10 cellular contexts compared by ENCODE assay signal in genomic region chr18:27599202-27599829, GRCh38.
DNase-seq lines count a peak whose midpoint lies in the region; ATAC-seq, FAIRE-seq and TF ChIP-seq lines count a peak whose summit lies in the region.
"Had no signal": no experiment of that assay in that cellular context is flagged by ENCODE, and none has a peak within 500 bp of the region (broad histone marks: within the 10 kb centered on the region; RNA-seq: fewer than 3 reads in every experiment).

No MANE protein-coding gene starts in this region.

- H2AFZ ChIP-seq in mammary epithelial cell (ENCODE audit: low read depth, low read length) (no peak overlapping the region), HepG2 (ENCODE audit: low read length) (no peak overlapping the region)

- ATAC-seq in GM19372 (IDR thresholded peaks at IDR 0.05; ENCODE audit: low read depth, unreplicated experiment) = peak; percentile 84
- ATAC-seq in HG03521 (IDR thresholded peaks at IDR 0.05; ENCODE audit: unreplicated experiment) = peak; percentile 65
- peak; percentile 75 for ATAC-seq in HepG2
- peak in 1 of 2 donors; percentile 77 for ATAC-seq in upper lobe of left lung (ENCODE audit: low FRiP score in 2 of 2)

- in situ Hi-C loops in mammary epithelial cell (cut with MboI; ENCODE audit: low sequenced_read_pairs in 2 of 2) = loop anchor here in 1 of 2 donors (5.0 kb wide), 1 partner anchor 237 kb away; no protein-coding TSS in a partner anchor
- in situ Hi-C loops in HepG2 (cut with HindIII; ENCODE audit: extremely low pct_ligation_motif_present, low pct_unique_long_range_greater_than_20kb) = loop anchor here (5.0 kb wide), 1 partner anchor 242 kb away; no protein-coding TSS in a partner anchor

- no TSS peak for BruUV-seq in mammary epithelial cell (replicated peaks; lab: Mats Ljungman, UMichigan)
- BruUV-seq in HepG2 (replicated peaks; lab: Mats Ljungman, UMichigan) = no TSS peak

- FAIRE-seq in HepG2 (lab: Jason Lieb, UNC) = peak; percentile 79
- FAIRE-seq: A204.1 had no signal

- H3K79me2 ChIP-seq in mammary epithelial cell (ENCODE audit: insufficient read depth, low read length) = no peaks in the 10 kb centered on the region
- H3K79me2 ChIP-seq in HepG2 (ENCODE audit: insufficient read depth, low read length) = no peaks in the 10 kb centered on the region

- CTCF ChIA-PET in mammary epithelial cell (lab: Charles Lee; ENCODE audit: low non-redundant PET) (interaction anchor here (0.7 to 0.8 kb wide), 2 partner anchors 29 to 581 kb away, joined by 3 read pairs; no protein-coding TSS in a partner anchor), HepG2 (lab: Yijun Ruan, JAX; ENCODE audit: low intra/inter-chr PET ratio, low total read pairs) (interaction anchor here (1.1 to 1.7 kb wide), 5 partner anchors 235 to 977 kb away, joined by 3 to 10 read pairs (median 5); no protein-coding TSS in a partner anchor)

- H3K4me2 ChIP-seq in mammary epithelial cell (ENCODE audit: insufficient read depth, low read depth, low read length) (no peak overlapping the region), HepG2 (ENCODE audit: low read depth, low read length) (no peak overlapping the region)

- H3K27ac ChIP-seq in mammary epithelial cell (ENCODE audit: insufficient read depth, low read depth, low read length) (no peak overlapping the region), HepG2 (ENCODE audit: extremely low read length, insufficient read depth, low read length) (no peak overlapping the region), upper lobe of left lung (no peak overlapping the region)

- TF ChIP-seq EP300 in HepG2 (IDR thresholded peaks at IDR 0.05; ENCODE audit: low read depth in 2 of 2, low read length in 2 of 2) (no peak), HepG2 (CRISPR knock-in tag; IDR thresholded peaks at IDR 0.05; ENCODE audit: borderline replicate concordance) (no peak), upper lobe of left lung (IDR thresholded peaks at IDR 0.05) (no peak)

- H3K4me1 ChIP-seq in mammary epithelial cell (ENCODE audit: insufficient read depth, low read length) = no peaks in the 10 kb centered on the region
- H3K4me1 ChIP-seq in HepG2 (ENCODE audit: insufficient read depth, low read length) = no peaks in the 10 kb centered on the region
- H3K4me1 ChIP-seq in upper lobe of left lung = no peaks in the 10 kb centered on the region

- dilution Hi-C loops in mammary epithelial cell (cut with HindIII; ENCODE audit: low sequenced_read_pairs) = no loop called here

- peak; percentile 96 to 99 for TF ChIP-seq CTCF in mammary epithelial cell (conservative IDR thresholded peaks at IDR 0.05 in 1 of 2, IDR thresholded peaks at IDR 0.05 in 1 of 2; ENCODE audit: extremely low read depth in 1 of 2, insufficient read depth in 1 of 2, low read depth in 1 of 2, low read length in 2 of 2)
- TF ChIP-seq CTCF in HepG2 (CRISPR knock-in tag; IDR thresholded peaks at IDR 0.05) = peak; percentile 84
- TF ChIP-seq CTCF in upper lobe of left lung (IDR thresholded peaks at IDR 0.05) = peak in 5 of 6 experiments; percentile 57 to 75 (median 59)

- POLR2A ChIA-PET in HepG2 (lab: Yijun Ruan, JAX) = no interaction called here

- peak; percentile 67 for DNase-seq in DMS 273 (lab: John Stamatoyannopoulos, UW; ENCODE audit: unreplicated experiment)
- no peak for DNase-seq in DMS 273 treated with DMSO at 0.1 percent for 48 hours (lab: John Stamatoyannopoulos, UW)
- peak; percentile 29 for DNase-seq in NCI-H774 (lab: John Stamatoyannopoulos, UW)
- peak; percentile 41 for DNase-seq in mammary epithelial cell
- DNase-seq in HepG2 (ENCODE audit: low spot score) = peak; percentile 40
- DNase-seq in upper lobe of left lung = no peak
- DNase-seq: activated naive CD8-positive, alpha-beta T cell treated with anti-CD3 and anti-CD28 coated beads, Interleukin-2, amount 10 ng/mL, durations not matched to agents 7 days and 5 days had no signal

- 94% methylated on average over 1 of the region's 1 CpG for WGBS in mammary epithelial cell (ENCODE audit: low coverage, missing lambda C conversion rate)
- WGBS in HepG2 (ENCODE audit: low lambda C conversion rate) = 0% methylated on average over 1 of the region's 1 CpG
- WGBS in upper lobe of left lung, 2 donors = 71 to 83% methylated on average over 1 of the region's 1 CpG

- intact Hi-C loops in mammary epithelial cell (cut with micrococcal nuclease) (loop anchor here (1.0 to 2.0 kb wide), 3 partner anchors 235 to 787 kb away; no protein-coding TSS in a partner anchor), HepG2 (cut with micrococcal nuclease; ENCODE audit: unreplicated experiment) (loop anchor here (1.0 kb wide), 2 partner anchors 235 to 581 kb away; no protein-coding TSS in a partner anchor)

- H4K20me1 ChIP-seq in mammary epithelial cell (ENCODE audit: insufficient read depth, low read length) = no peaks in the 10 kb centered on the region
- H4K20me1 ChIP-seq in HepG2 (ENCODE audit: insufficient read depth, low read length) = no peaks in the 10 kb centered on the region

- TF ChIP-seq POLR2A in HepG2 (IDR thresholded peaks at IDR 0.05; ENCODE audit: insufficient read depth in 1 of 2, low read depth in 2 of 2, low read length in 2 of 2) = no peak
- no peak for TF ChIP-seq POLR2A in upper lobe of left lung (IDR thresholded peaks at IDR 0.05)

- H3K9me3 ChIP-seq in mammary epithelial cell (replicated peaks; ENCODE audit: insufficient read depth, low read length) (no peaks in the 10 kb centered on the region), HepG2 (ENCODE audit: low read length) (no peaks in the 10 kb centered on the region), upper lobe of left lung (no peaks in the 10 kb centered on the region)

- peak; percentile 47; the same call in 1 of the 2 replicates for TF ChIP-seq RAD21 in HepG2 (CRISPR knock-in tag; IDR thresholded peaks at IDR 0.05)

- no peaks in the 10 kb centered on the region for H3K27me3 ChIP-seq in mammary epithelial cell (ENCODE audit: insufficient read depth, low read length)
- no peaks in the 10 kb centered on the region for H3K27me3 ChIP-seq in HepG2 (ENCODE audit: control insufficient read depth in 1 of 2, insufficient read depth in 2 of 2, low read length in 2 of 2)
- no peaks in the 10 kb centered on the region for H3K27me3 ChIP-seq in upper lobe of left lung

- H3K9ac ChIP-seq in mammary epithelial cell (ENCODE audit: insufficient read depth, low read length) (no peak overlapping the region), HepG2 (ENCODE audit: insufficient read depth, low read depth, low read length) (no peak overlapping the region)

- no peak overlapping the region for H3K4me3 ChIP-seq in mammary epithelial cell (replicated peaks in 1 of 3; ENCODE audit: insufficient read depth in 1 of 3, low read depth in 2 of 3, low read length in 3 of 3)
- H3K4me3 ChIP-seq in HepG2 (replicated peaks in 1 of 3; ENCODE audit: insufficient read depth in 1 of 3, low read depth in 2 of 3, low read length in 3 of 3) = no peak overlapping the region
- H3K4me3 ChIP-seq in upper lobe of left lung = no peak overlapping the region

- H3K36me3 ChIP-seq in mammary epithelial cell (ENCODE audit: insufficient read depth, low read length) = no peaks in the 10 kb centered on the region
- H3K36me3 ChIP-seq in HepG2 (replicated peaks in 1 of 2; ENCODE audit: control insufficient read depth in 1 of 2, insufficient read depth in 2 of 2, low read length in 2 of 2) = no peaks in the 10 kb centered on the region
- no peaks in the 10 kb centered on the region for H3K36me3 ChIP-seq in upper lobe of left lung

TF ChIP-seq in HepG2, 621 proteins besides CTCF, POLR2A, EP300 and RAD21:
- TF ChIP-seq SMC3 (IDR thresholded peaks at IDR 0.05; ENCODE audit: low read length) (peak; percentile 82), STAG1 (CRISPR knock-in tag; IDR thresholded peaks at IDR 0.05) (peak; percentile 84), XRCC5 (optimal IDR thresholded peaks at IDR 0.05; ENCODE audit: low read length) (no peak)

Comparison
In these comparisons a context has a peak if more than half of its experiments do, and no peak if none do; other contexts are left out.
1. DNase-seq: peak in DMS 273 (single experiment), NCI-H774 (single experiment), mammary epithelial cell (single experiment) and HepG2 (single experiment); none in DMS 273 treated with DMSO at 0.1 percent for 48 hours (single experiment) and upper lobe of left lung (0 of 2).
2. Peak in every context shown above with its lines, with median percentiles within 50 percentile points of each other: CTCF ChIP-seq.